1 cellular context compared by ENCODE assay signal in the genomic region with DNA sequence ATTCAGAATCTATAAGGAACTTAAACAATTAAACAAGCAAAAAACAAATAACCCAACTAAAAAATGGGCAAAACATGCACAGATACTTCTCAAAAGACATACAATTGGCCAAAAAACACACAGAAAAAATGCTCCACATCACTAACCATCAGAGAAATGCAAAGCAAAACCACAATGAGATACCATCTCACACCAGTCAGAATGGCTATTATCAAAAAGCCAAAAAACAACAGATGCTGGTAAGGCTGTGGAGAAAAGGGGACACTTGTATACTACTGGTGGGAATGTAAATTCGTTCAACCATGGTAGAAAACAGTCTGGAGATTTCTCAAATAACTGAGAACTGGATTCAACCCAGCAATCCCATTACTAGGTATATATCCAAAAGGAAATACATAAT.
TF ChIP-seq lines count a peak whose summit lies in the region.

No MANE protein-coding gene starts in this region.

TF ChIP-seq in K562, 482 proteins besides CTCF, POLR2A, EP300 and RAD21:
- TF ChIP-seq NFIC (IDR thresholded peaks at IDR 0.05) = no peak
- no peak for TF ChIP-seq ZNF124 (CRISPR knock-in tag; IDR thresholded peaks at IDR 0.05)
- no peak for TF ChIP-seq HNRNPLL (IDR thresholded peaks at IDR 0.05; ENCODE audit: low read depth, low read length, poor library complexity, severe bottlenecking)
- no peak for TF ChIP-seq POLR2H (tag; IDR thresholded peaks at IDR 0.05; ENCODE audit: low read depth)
- no peak for TF ChIP-seq BRD4 (IDR thresholded peaks at IDR 0.05)
- no peak for TF ChIP-seq ZNF24 (IDR thresholded peaks at IDR 0.05)
- TF ChIP-seq, protein P1, sequence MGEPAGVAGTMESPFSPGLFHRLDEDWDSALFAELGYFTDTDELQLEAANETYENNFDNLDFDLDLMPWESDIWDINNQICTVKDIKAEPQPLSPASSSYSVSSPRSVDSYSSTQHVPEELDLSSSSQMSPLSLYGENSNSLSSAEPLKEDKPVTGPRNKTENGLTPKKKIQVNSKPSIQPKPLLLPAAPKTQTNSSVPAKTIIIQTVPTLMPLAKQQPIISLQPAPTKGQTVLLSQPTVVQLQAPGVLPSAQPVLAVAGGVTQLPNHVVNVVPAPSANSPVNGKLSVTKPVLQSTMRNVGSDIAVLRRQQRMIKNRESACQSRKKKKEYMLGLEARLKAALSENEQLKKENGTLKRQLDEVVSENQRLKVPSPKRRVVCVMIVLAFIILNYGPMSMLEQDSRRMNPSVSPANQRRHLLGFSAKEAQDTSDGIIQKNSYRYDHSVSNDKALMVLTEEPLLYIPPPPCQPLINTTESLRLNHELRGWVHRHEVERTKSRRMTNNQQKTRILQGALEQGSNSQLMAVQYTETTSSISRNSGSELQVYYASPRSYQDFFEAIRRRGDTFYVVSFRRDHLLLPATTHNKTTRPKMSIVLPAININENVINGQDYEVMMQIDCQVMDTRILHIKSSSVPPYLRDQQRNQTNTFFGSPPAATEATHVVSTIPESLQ (CRISPR knock-in tag; IDR thresholded peaks at IDR 0.05) = no peak
- TF ChIP-seq EHMT2 (IDR thresholded peaks at IDR 0.05) = no peak
- no peak for TF ChIP-seq NELFE (IDR thresholded peaks at IDR 0.05; ENCODE audit: insufficient read depth, insufficient read length)
- no peak for TF ChIP-seq HNRNPL (IDR thresholded peaks at IDR 0.05; ENCODE audit: low read depth, low read length)
- 0 out of 2 replicates have a peak, but pooled peaks have one; percentile 16 for TF ChIP-seq ARID1B (IDR thresholded peaks at IDR 0.05)
- no peak for TF ChIP-seq ZNF324 (CRISPR knock-in tag; IDR thresholded peaks at IDR 0.05)
- no peak for TF ChIP-seq TAF9B (IDR thresholded peaks at IDR 0.05; ENCODE audit: partially characterized antibody)
- TF ChIP-seq, protein P2, sequence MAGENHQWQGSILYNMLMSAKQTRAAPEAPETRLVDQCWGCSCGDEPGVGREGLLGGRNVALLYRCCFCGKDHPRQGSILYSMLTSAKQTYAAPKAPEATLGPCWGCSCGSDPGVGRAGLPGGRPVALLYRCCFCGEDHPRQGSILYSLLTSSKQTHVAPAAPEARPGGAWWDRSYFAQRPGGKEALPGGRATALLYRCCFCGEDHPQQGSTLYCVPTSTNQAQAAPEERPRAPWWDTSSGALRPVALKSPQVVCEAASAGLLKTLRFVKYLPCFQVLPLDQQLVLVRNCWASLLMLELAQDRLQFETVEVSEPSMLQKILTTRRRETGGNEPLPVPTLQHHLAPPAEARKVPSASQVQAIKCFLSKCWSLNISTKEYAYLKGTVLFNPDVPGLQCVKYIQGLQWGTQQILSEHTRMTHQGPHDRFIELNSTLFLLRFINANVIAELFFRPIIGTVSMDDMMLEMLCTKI (IDR thresholded peaks at IDR 0.05; ENCODE audit: partially characterized antibody) = no peak
- peak; percentile 34; the same call in 1 of the 2 replicates for TF ChIP-seq CTBP1 (IDR thresholded peaks at IDR 0.05; ENCODE audit: borderline replicate concordance)
- peak; percentile 29; the same call in 1 of the 2 replicates for TF ChIP-seq ESRRA (IDR thresholded peaks at IDR 0.05; ENCODE audit: borderline replicate concordance, low read depth)
- no peak for TF ChIP-seq RBM17 (IDR thresholded peaks at IDR 0.05; ENCODE audit: borderline replicate concordance, low read depth, low read length)
- no peak for TF ChIP-seq CBFA2T2 (conservative IDR thresholded peaks at IDR 0.05)
- TF ChIP-seq TBL1XR1 (IDR thresholded peaks at IDR 0.05; ENCODE audit: low read length in 2 of 2) = no peak
- TF ChIP-seq BHLHE40 (IDR thresholded peaks at IDR 0.05; ENCODE audit: low read length) = no peak
- no peak for TF ChIP-seq HDAC8 (tag; IDR thresholded peaks at IDR 0.05)
